In genomic region chr11:43408277-43408676, GRCh38 we compare ENCODE assay signal across 30 cellular contexts.
"Had no signal": no experiment of that assay in that cellular context is flagged by ENCODE, and none has a peak within 500 bp of the region (broad histone marks: within the 10 kb centered on the region; RNA-seq: fewer than 3 reads in every experiment).

No MANE protein-coding gene starts in this region.

- H3K27me3 ChIP-seq: ascending aorta, brain microvascular endothelial cell, neutrophil, ovary, suprapubic skin, tibial artery had no signal

- H3K9me3 Mint-ChIP-seq: activated CD4-positive, alpha-beta memory T cell treated with anti-CD3 and anti-CD28 coated beads, Interleukin-2, amount 10 ng/mL, durations not matched to agents 7 days and 5 days; activated CD4-positive, alpha-beta T cell treated with anti-CD3 and anti-CD28 coated beads, Interleukin-2, amount 10 ng/mL, durations not matched to agents 24 days and 14 days; activated naive CD4-positive, alpha-beta T cell treated with anti-CD3 and anti-CD28 coated beads, Interleukin-2, amount 10 ng/mL, durations not matched to agents 7 days and 5 days; activated naive CD8-positive, alpha-beta T cell treated with anti-CD3 and anti-CD28 coated beads, Interleukin-2, amount 10 ng/mL, durations not matched to agents 7 days and 5 days; activated T-cell treated with anti-CD3 and anti-CD28 coated beads, Interleukin-2, amount 50 U/mL, for 24 hours; naive B cell; nephron progenitor cell; stimulated activated naive B cell treated with anti-CD40 and anti-IgM and Interleukin-4, amounts not matched to agents 10 μg/mL and 1 μg/mL and 100 μg/mL, for 72 hours had no signal

- H3K27ac ChIP-seq: ascending aorta, brain microvascular endothelial cell, neutrophil, ovary, prostate gland, suprapubic skin, tibial artery had no signal

- ATAC-seq: esophagus mucosa; left ventricle myocardium superior; stimulated activated naive B cell treated with anti-CD40 and anti-IgM and Interleukin-4, amounts not matched to agents 10 μg/mL and 1 μg/mL and 100 μg/mL, for 72 hours had no signal

- H3K4me3 ChIP-seq: ascending aorta, ovary, prostate gland, suprapubic skin, tibial artery had no signal

- H3K4me3 Mint-ChIP-seq: activated CD4-positive, alpha-beta memory T cell treated with anti-CD3 and anti-CD28 coated beads, Interleukin-2, amount 10 ng/mL, durations not matched to agents 7 days and 5 days; activated CD4-positive, alpha-beta T cell treated with anti-CD3 and anti-CD28 coated beads, Interleukin-2, amount 10 ng/mL, durations not matched to agents 24 days and 14 days; activated naive CD4-positive, alpha-beta T cell treated with anti-CD3 and anti-CD28 coated beads, Interleukin-2, amount 10 ng/mL, durations not matched to agents 7 days and 5 days; activated naive CD8-positive, alpha-beta T cell treated with anti-CD3 and anti-CD28 coated beads, Interleukin-2, amount 10 ng/mL, durations not matched to agents 7 days and 5 days; activated T-cell treated with anti-CD3 and anti-CD28 coated beads, Interleukin-2, amount 50 U/mL, for 24 hours; endodermal cell; naive B cell; nephron progenitor cell; stimulated activated naive B cell treated with anti-CD40 and anti-IgM and Interleukin-4, amounts not matched to agents 10 μg/mL and 1 μg/mL and 100 μg/mL, for 72 hours had no signal

- H3K36me3 ChIP-seq: ovary had no signal

- DNase-seq: activated CD4-positive, alpha-beta memory T cell treated with anti-CD3 and anti-CD28 coated beads, Interleukin-2, amount 10 ng/mL, durations not matched to agents 7 days and 5 days; activated CD4-positive, alpha-beta T cell treated with anti-CD3 and anti-CD28 coated beads, Interleukin-2, amount 10 ng/mL, durations not matched to agents 24 days and 14 days; activated CD4-positive, CD25-positive, alpha-beta regulatory T cell treated with anti-CD3 and anti-CD28 coated beads, Interleukin-2, amount 50 U/mL, for 72 hours; activated CD8-positive, alpha-beta memory T cell treated with anti-CD3 and anti-CD28 coated beads, Interleukin-2, amount 50 U/mL, for 48 hours; activated gamma-delta T cell; activated naive CD4-positive, alpha-beta T cell treated with anti-CD3 and anti-CD28 coated beads, Interleukin-2, amount 10 ng/mL, durations not matched to agents 7 days and 5 days; activated naive CD8-positive, alpha-beta T cell treated with anti-CD3 and anti-CD28 coated beads, Interleukin-2, amount 10 ng/mL, durations not matched to agents 7 days and 5 days; activated T-cell treated with anti-CD3 and anti-CD28 coated beads, Interleukin-2, amount 50 U/mL, for 24 hours; brain microvascular endothelial cell; cortex of kidney; endodermal cell; foreskin fibroblast; head of caudate nucleus; hypothalamus; left ventricle myocardium superior; mammary epithelial cell; naive B cell; nephron progenitor cell; ovary; retina; stimulated activated CD4-positive, alpha-beta T cell treated with anti-CD3 and anti-CD28 coated beads, Interleukin-15, amount 100 ng/mL, for 24 hours; stimulated activated CD4-positive, alpha-beta T cell treated with anti-CD3 and anti-CD28 coated beads, Interleukin-2, amount 100 ng/mL, for 24 hours; stimulated activated naive B cell treated with anti-CD40 and anti-IgM and Interleukin-4, amounts not matched to agents 10 μg/mL and 1 μg/mL and 100 μg/mL, for 72 hours; T-helper 9 cell; tibial artery had no signal

- H3K4me1 Mint-ChIP-seq: endodermal cell; nephron progenitor cell; stimulated activated naive B cell treated with anti-CD40 and anti-IgM and Interleukin-4, amounts not matched to agents 10 μg/mL and 1 μg/mL and 100 μg/mL, for 72 hours had no signal

- H3K27ac Mint-ChIP-seq: activated CD4-positive, alpha-beta memory T cell treated with anti-CD3 and anti-CD28 coated beads, Interleukin-2, amount 10 ng/mL, durations not matched to agents 7 days and 5 days; activated CD4-positive, alpha-beta T cell treated with anti-CD3 and anti-CD28 coated beads, Interleukin-2, amount 10 ng/mL, durations not matched to agents 24 days and 14 days; activated naive CD4-positive, alpha-beta T cell treated with anti-CD3 and anti-CD28 coated beads, Interleukin-2, amount 10 ng/mL, durations not matched to agents 7 days and 5 days; activated naive CD8-positive, alpha-beta T cell treated with anti-CD3 and anti-CD28 coated beads, Interleukin-2, amount 10 ng/mL, durations not matched to agents 7 days and 5 days; endodermal cell; naive B cell; nephron progenitor cell; stimulated activated naive B cell treated with anti-CD40 and anti-IgM and Interleukin-4, amounts not matched to agents 10 μg/mL and 1 μg/mL and 100 μg/mL, for 72 hours had no signal

- H3K9me3 ChIP-seq: ascending aorta, neutrophil, ovary, prostate gland, suprapubic skin, tibial artery had no signal

- H3K4me1 ChIP-seq: ascending aorta, prostate gland, suprapubic skin, tibial artery had no signal

- H3K27me3 Mint-ChIP-seq: activated CD4-positive, alpha-beta memory T cell treated with anti-CD3 and anti-CD28 coated beads, Interleukin-2, amount 10 ng/mL, durations not matched to agents 7 days and 5 days; activated CD4-positive, alpha-beta T cell treated with anti-CD3 and anti-CD28 coated beads, Interleukin-2, amount 10 ng/mL, durations not matched to agents 24 days and 14 days; activated naive CD4-positive, alpha-beta T cell treated with anti-CD3 and anti-CD28 coated beads, Interleukin-2, amount 10 ng/mL, durations not matched to agents 7 days and 5 days; activated naive CD8-positive, alpha-beta T cell treated with anti-CD3 and anti-CD28 coated beads, Interleukin-2, amount 10 ng/mL, durations not matched to agents 7 days and 5 days; activated T-cell treated with anti-CD3 and anti-CD28 coated beads, Interleukin-2, amount 50 U/mL, for 24 hours; naive B cell; stimulated activated naive B cell treated with anti-CD40 and anti-IgM and Interleukin-4, amounts not matched to agents 10 μg/mL and 1 μg/mL and 100 μg/mL, for 72 hours had no signal
